ENCODE assay signal across 7 cellular contexts in the genomic region with DNA sequence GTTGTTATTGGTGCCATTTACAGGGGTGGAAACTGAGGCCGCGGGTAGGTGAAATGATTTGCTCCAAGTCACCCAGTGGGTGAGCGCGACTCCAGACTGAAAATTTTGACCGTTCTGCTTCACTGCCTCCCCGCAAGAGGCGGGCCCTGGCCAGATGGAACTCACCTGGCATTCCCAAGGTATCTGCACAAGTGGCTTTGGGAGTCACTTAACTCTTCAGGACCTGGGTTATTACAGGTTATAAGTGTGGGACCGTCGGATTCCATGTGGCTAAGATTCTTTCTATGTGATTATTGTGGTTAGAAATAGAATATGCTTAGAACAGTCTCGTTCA. TPM values are rescaled to one million over a fixed set of nuclear protein-coding genes. Genes with fewer than 3 reads are reported as not detected.
A peak's percentile ranks its signal among the peaks of the same experiment; 100 is the strongest.
DNase-seq lines count a peak whose midpoint lies in the region; ATAC-seq and TF ChIP-seq lines count a peak whose summit lies in the region.
"Had no signal": no experiment of that assay in that cellular context is flagged by ENCODE, and none has a peak within 500 bp of the region (broad histone marks: within the 10 kb centered on the region; RNA-seq: fewer than 3 reads in every experiment).

No MANE protein-coding gene starts in this region.

- POLR2A ChIA-PET in Panc1 (lab: Charles Lee): no interaction called here

- peak overlapping the region; percentile 88 for H3K9ac ChIP-seq in iPS-20b (ENCODE audit: low read depth, low read length)

- ATAC-seq in Panc1 (peak; percentile 8; the same call in 1 of the 2 replicates), HG03139 (IDR thresholded peaks at IDR 0.05; ENCODE audit: unreplicated experiment) (no peak)

- H3K27ac ChIP-seq in Panc1 (ENCODE audit: low read length) (peak overlapping the region; percentile 71), iPS-20b (ENCODE audit: low read length) (no peak overlapping the region)

- intact Hi-C loops in Panc1 (cut with micrococcal nuclease; ENCODE audit: unreplicated experiment): no loop called here

- H3K36me3 ChIP-seq in Panc1 (ENCODE audit: control insufficient read depth, insufficient read depth, low read length) (no peaks in the 10 kb centered on the region), iPS-20b (ENCODE audit: insufficient read depth, low read depth, low read length) (peaks cover 4% of the 10 kb centered on the region; the same call in 1 of the 2 replicates)

- no peaks in the 10 kb centered on the region for H3K9me3 ChIP-seq in Panc1 (ENCODE audit: control insufficient read depth, insufficient read depth, low read depth, low read length)
- no peaks in the 10 kb centered on the region for H3K9me3 ChIP-seq in iPS-20b (ENCODE audit: insufficient read depth, low read depth, low read length)

- TF ChIP-seq CTCF in Panc1 (IDR thresholded peaks at IDR 0.05): no peak

- H3K4me3 ChIP-seq in Panc1 (ENCODE audit: low read depth in 2 of 2, low read length in 2 of 2): peak overlapping the region; percentile 62 to 86
- peak overlapping the region; percentile 98 for H3K4me3 ChIP-seq in iPS-20b (ENCODE audit: low read length)

- H3K4me1 ChIP-seq in Panc1 (ENCODE audit: control insufficient read depth, insufficient read depth, low read length) (no peaks in the 10 kb centered on the region), iPS-20b (ENCODE audit: insufficient read depth, low read length) (no peaks in the 10 kb centered on the region)

- in situ Hi-C loops in Panc1 (cut with HindIII; ENCODE audit: low pct_unique_long_range_greater_than_20kb, low sequenced_read_pairs): no loop called here

- peak; percentile 1 for DNase-seq in GM04504 (ENCODE audit: low read depth)
- DNase-seq in Panc1 (ENCODE audit: low read depth, low spot score): no peak
- no peak for DNase-seq in LoVo (ENCODE audit: low spot score)
- DNase-seq in NCI-H1048 (lab: John Stamatoyannopoulos, UW): no peak

- H3K27me3 ChIP-seq in Panc1 (ENCODE audit: control insufficient read depth, insufficient read depth, low read length) (no peaks in the 10 kb centered on the region), iPS-20b (ENCODE audit: insufficient read depth, low read length) (no peaks in the 10 kb centered on the region)

- BruUV-seq in Panc1 (replicated peaks; lab: Mats Ljungman, UMichigan): no TSS peak

- CTCF ChIA-PET in Panc1 (lab: Charles Lee): no interaction called here

RNA-seq across cellular contexts. Expression of gene CABIN1, which starts 0.6 kb away (rescaled TPM):
- total RNA-seq in Panc1 (2021; ENCODE audit: unreplicated experiment): 46.1 TPM
- 42.9 TPM for polyA plus RNA-seq in Panc1 (2012; ENCODE audit: insufficient read length)

RNA-seq across cellular contexts. Expression of gene GSTT4, which starts 6.4 kb away (rescaled TPM):
- not detected for total RNA-seq in Panc1 (2021; ENCODE audit: unreplicated experiment)
- polyA plus RNA-seq in Panc1 (2012; ENCODE audit: insufficient read length): not detected
- total RNA-seq: SK-MEL-5 had no signal

RNA-seq across cellular contexts. Expression of gene GSTT2, which starts 31.8 kb away (rescaled TPM):
- total RNA-seq in Panc1 (2021; ENCODE audit: unreplicated experiment): 0.26 TPM
- 3.6 TPM for polyA plus RNA-seq in Panc1 (2012; ENCODE audit: insufficient read length)
- total RNA-seq: SK-MEL-5 had no signal

RNA-seq across cellular contexts. Expression of gene DDT, which starts 37.5 kb away (rescaled TPM):
- 137 TPM for total RNA-seq in Panc1 (2021; ENCODE audit: unreplicated experiment)
- polyA plus RNA-seq in Panc1 (2012; ENCODE audit: insufficient read length): 172 TPM

RNA-seq across cellular contexts. Expression of gene DDTL, which starts 45.0 kb away (rescaled TPM):
- total RNA-seq in Panc1 (2021; ENCODE audit: unreplicated experiment): not detected
- 1.9 TPM for polyA plus RNA-seq in Panc1 (2012; ENCODE audit: insufficient read length)
